ENCODE assay signal across 8 cellular contexts in the genomic region with DNA sequence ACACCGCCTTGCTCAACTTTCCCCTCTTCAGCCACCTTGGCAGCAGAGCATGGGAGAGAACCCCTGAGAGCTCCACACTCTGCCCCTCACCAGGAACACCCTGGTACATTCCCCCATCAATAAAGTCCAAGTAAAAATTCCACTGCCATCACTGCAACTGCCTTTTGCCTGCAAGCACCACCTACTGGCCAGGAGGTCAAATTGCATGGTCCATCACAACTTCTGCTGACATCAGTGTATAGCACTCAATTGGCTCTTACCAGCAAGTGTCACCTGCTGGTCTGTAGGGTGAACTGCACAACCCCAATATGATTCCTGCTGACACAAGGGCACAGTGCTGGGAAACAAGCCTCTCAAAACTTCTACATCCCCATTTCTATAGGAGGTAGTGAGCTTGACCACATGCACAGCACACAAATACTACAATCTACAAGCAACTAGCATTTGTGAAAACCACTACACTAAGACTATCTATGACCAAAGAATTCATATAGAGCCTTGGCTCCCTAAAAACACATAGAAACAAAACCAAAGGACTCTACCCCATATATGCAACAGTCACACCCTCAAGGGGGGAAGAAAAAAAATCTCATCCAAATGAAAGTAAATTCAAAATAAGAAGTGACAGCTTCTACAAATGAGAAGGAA.
DNase-seq lines count a peak whose midpoint lies in the region; ATAC-seq and TF ChIP-seq lines count a peak whose summit lies in the region.

No MANE protein-coding gene starts in this region.

- H3K27me3 ChIP-seq in RWPE2 (ENCODE audit: insufficient read depth, poor library complexity, severe bottlenecking) (no peaks in the 10 kb centered on the region), neutrophil (no peaks in the 10 kb centered on the region)

- DNase-seq in NCI-H1694 (lab: John Stamatoyannopoulos, UW) (peak; percentile 27), NCI-H1694 treated with DMSO at 0.1 percent for 48 hours (lab: John Stamatoyannopoulos, UW) (no peak), RWPE2 (ENCODE audit: low spot score) (no peak), cerebellar cortex (ENCODE audit: low spot score) (peak; percentile 29), GM03348 (ENCODE audit: low spot score) (no peak)

- H3K27ac ChIP-seq in RWPE2 (ENCODE audit: poor library complexity, severe bottlenecking) (no peak overlapping the region), neutrophil (no peak overlapping the region)

- peak; percentile 19 for TF ChIP-seq CTCF in RWPE2 (IDR thresholded peaks at IDR 0.05; ENCODE audit: poor library complexity, severe bottlenecking)
- peak; percentile 80 for TF ChIP-seq CTCF in neutrophil (IDR thresholded peaks at IDR 0.05)

- H3K4me1 ChIP-seq in RWPE2 (ENCODE audit: insufficient read depth, poor library complexity, severe bottlenecking), result peaks cover 13% of the 10 kb centered on the region
- H3K4me1 ChIP-seq in neutrophil (ENCODE audit: control insufficient read depth in 1 of 2, insufficient read depth in 1 of 2, low read depth in 1 of 2, low read length in 1 of 2), result no peaks in the 10 kb centered on the region

- ATAC-seq in HG02571 (IDR thresholded peaks at IDR 0.05; ENCODE audit: unreplicated experiment) (peak; percentile 43), RWPE2 (ENCODE audit: low read depth) (no peak), HG02938 (IDR thresholded peaks at IDR 0.05; ENCODE audit: unreplicated experiment) (no peak)

- H3K4me3 ChIP-seq in RWPE2 (ENCODE audit: severe bottlenecking), result no peak overlapping the region
- H3K4me3 ChIP-seq in neutrophil (ENCODE audit: low read depth in 1 of 2, low read length in 1 of 2), result no peak overlapping the region

- H3K9me3 ChIP-seq in RWPE2 (ENCODE audit: severe bottlenecking) (peaks cover 5% of the 10 kb centered on the region), neutrophil (no peaks in the 10 kb centered on the region)

- H3K36me3 ChIP-seq in RWPE2 (ENCODE audit: low read depth) (no peaks in the 10 kb centered on the region; the same call in 1 of the 2 replicates), neutrophil (no peaks in the 10 kb centered on the region)

Comparison
In these comparisons a context has a peak if more than half of its experiments do, and no peak if none do; other contexts are left out.
1. DNase-seq: peak in NCI-H1694 (single experiment) and cerebellar cortex (single experiment); none in NCI-H1694 treated with DMSO at 0.1 percent for 48 hours (single experiment), RWPE2 (single experiment) and GM03348 (single experiment).